Comparison of ENCODE assay signal across 8 cellular contexts in genomic region chr9:4679268-4680177, GRCh38. TPM values are rescaled to one million over a fixed set of nuclear protein-coding genes. Genes with fewer than 3 reads are reported as not detected.
DNase-seq lines count a peak whose midpoint lies in the region; ATAC-seq and TF ChIP-seq lines count a peak whose summit lies in the region.

Gene CDC37L1, plus strand, starts transcription at chr9:4679569. Its CDS starts 199 bp downstream, at chr9:4679768.

- H3K4me1 Mint-ChIP-seq in GM23338, result no peaks in the 10 kb centered on the region; the same call in 2 of the 3 replicates
- peaks cover 3% of the 10 kb centered on the region for H3K4me1 Mint-ChIP-seq in activated T-helper 17 cell treated with anti-CD3 and anti-CD28 coated beads, Interleukin-2, amount 50 U/mL, for 72 hours
- H3K4me1 Mint-ChIP-seq in natural killer cell treated with Interleukin-12 subunit alpha and Interleukin-12 subunit beta and Interleukin-15 and Interleukin-18, amount 100 ng/mL, for 72 hours (ENCODE audit: low read depth in 2 of 2), result peaks cover 6 to 10% of the 10 kb centered on the region in 2 donors

- H3K79me2 ChIP-seq in GM23338 (replicated peaks; ENCODE audit: insufficient read depth), result peaks cover 43% of the 10 kb centered on the region

- peak within 1 kb of the TSS; percentile 73; the same call in 1 of the 2 replicates for H2AFZ ChIP-seq in GM23338

- H3K4me1 ChIP-seq in GM23338 (ENCODE audit: insufficient read depth), result peaks cover 24% of the 10 kb centered on the region

- peak within 1 kb of the TSS; percentile 93 for H3K4me2 ChIP-seq in GM23338

- peak; percentile 92 for ATAC-seq in GM23338
- peak; percentile 99 for ATAC-seq in activated T-helper 17 cell treated with anti-CD3 and anti-CD28 coated beads, Interleukin-2, amount 50 U/mL, for 72 hours (replicated peaks)
- peak; percentile 100 for ATAC-seq in natural killer cell treated with Interleukin-12 subunit alpha and Interleukin-12 subunit beta and Interleukin-15 and Interleukin-18, amount 100 ng/mL, for 72 hours
- peak; percentile 99 for ATAC-seq in stimulated activated naive CD8-positive, alpha-beta T cell treated with anti-CD3 and anti-CD28 coated beads, Interleukin-15, Interleukin-2, amounts not matched to agents 100 U/mL and 50 U/mL, for 24 hours

- no peak within 1 kb of the TSS for H3K27ac Mint-ChIP-seq in GM23338
- no peak within 1 kb of the TSS for H3K27ac Mint-ChIP-seq in activated T-helper 17 cell treated with anti-CD3 and anti-CD28 coated beads, Interleukin-2, amount 50 U/mL, for 72 hours
- no peak within 1 kb of the TSS for H3K27ac Mint-ChIP-seq in natural killer cell treated with Interleukin-12 subunit alpha and Interleukin-12 subunit beta and Interleukin-15 and Interleukin-18, amount 100 ng/mL, for 72 hours

- H3K36me3 ChIP-seq in GM23338 (ENCODE audit: insufficient read depth), result no peaks in the 10 kb centered on the region; the same call in 1 of the 2 replicates

- peaks cover 3% of the 10 kb centered on the region for H3K27me3 Mint-ChIP-seq in GM23338 (ENCODE audit: insufficient read depth, low read depth, poor library complexity)
- no peaks in the 10 kb centered on the region for H3K27me3 Mint-ChIP-seq in activated T-helper 17 cell treated with anti-CD3 and anti-CD28 coated beads, Interleukin-2, amount 50 U/mL, for 72 hours
- H3K27me3 Mint-ChIP-seq in natural killer cell treated with Interleukin-12 subunit alpha and Interleukin-12 subunit beta and Interleukin-15 and Interleukin-18, amount 100 ng/mL, for 72 hours, result peaks cover 3 to 7% of the 10 kb centered on the region in 2 donors

- H3K9me2 ChIP-seq in GM23338 (ENCODE audit: insufficient read depth), result no peaks in the 10 kb centered on the region

- peaks cover 7% of the 10 kb centered on the region for H3F3A ChIP-seq in GM23338 (replicated peaks; ENCODE audit: low read depth)

- H3K9me3 Mint-ChIP-seq in GM23338, result no peaks in the 10 kb centered on the region
- no peaks in the 10 kb centered on the region for H3K9me3 Mint-ChIP-seq in activated T-helper 17 cell treated with anti-CD3 and anti-CD28 coated beads, Interleukin-2, amount 50 U/mL, for 72 hours
- no peaks in the 10 kb centered on the region for H3K9me3 Mint-ChIP-seq in natural killer cell treated with Interleukin-12 subunit alpha and Interleukin-12 subunit beta and Interleukin-15 and Interleukin-18, amount 100 ng/mL, for 72 hours

- no peak within 1 kb of the TSS for H3K4me3 Mint-ChIP-seq in GM23338
- no peak within 1 kb of the TSS for H3K4me3 Mint-ChIP-seq in activated T-helper 17 cell treated with anti-CD3 and anti-CD28 coated beads, Interleukin-2, amount 50 U/mL, for 72 hours
- no peak within 1 kb of the TSS for H3K4me3 Mint-ChIP-seq in natural killer cell treated with Interleukin-12 subunit alpha and Interleukin-12 subunit beta and Interleukin-15 and Interleukin-18, amount 100 ng/mL, for 72 hours

- H4K20me1 ChIP-seq in GM23338 (replicated peaks; ENCODE audit: insufficient read depth), result no peaks in the 10 kb centered on the region

- no peaks in the 10 kb centered on the region for H3K27me3 ChIP-seq in GM23338 (ENCODE audit: insufficient read depth)

- H3K4me3 ChIP-seq in GM23338, result peak within 1 kb of the TSS; percentile 94
- H3K4me3 ChIP-seq in fibroblast of pulmonary artery (replicated peaks; ENCODE audit: low read depth, low read length), result peak within 1 kb of the TSS; percentile 90

- peaks cover under 1% of the 10 kb centered on the region; the same call in 1 of the 3 replicates for H3K36me3 Mint-ChIP-seq in GM23338 (ENCODE audit: low read depth)
- peaks cover 4% of the 10 kb centered on the region for H3K36me3 Mint-ChIP-seq in activated T-helper 17 cell treated with anti-CD3 and anti-CD28 coated beads, Interleukin-2, amount 50 U/mL, for 72 hours (ENCODE audit: low read depth)
- H3K36me3 Mint-ChIP-seq in natural killer cell treated with Interleukin-12 subunit alpha and Interleukin-12 subunit beta and Interleukin-15 and Interleukin-18, amount 100 ng/mL, for 72 hours, result peaks cover under 1% of the 10 kb centered on the region

- peak in 1 of 2 experiments; percentile 30; a peak in 1 of 4 replicates for TF ChIP-seq CTCF in GM23338 (conservative IDR thresholded peaks at IDR 0.05; ENCODE audit: low read depth in 2 of 2)
- TF ChIP-seq CTCF in LNCAP (IDR thresholded peaks at IDR 0.05), result peak; percentile 55
- TF ChIP-seq CTCF in fibroblast of pulmonary artery (IDR thresholded peaks at IDR 0.05; ENCODE audit: low read length, missing control alignments), result peak; percentile 46

- H3K27ac ChIP-seq in GM23338 (ENCODE audit: low read depth), result peak within 1 kb of the TSS; percentile 99

- DNase-seq in EL, result peak; percentile 95
- DNase-seq in GM23338 (ENCODE audit: low spot score), result peak; percentile 98
- peak; percentile 96 for DNase-seq in RPMI8226
- DNase-seq in fibroblast of pulmonary artery (ENCODE audit: low read depth), result peak; percentile 97
- peak; percentile 98 for DNase-seq in natural killer cell treated with Interleukin-12 subunit alpha and Interleukin-12 subunit beta and Interleukin-15 and Interleukin-18, amount 100 ng/mL, for 72 hours (ENCODE audit: low spot score)
- peak; percentile 100 for DNase-seq in stimulated activated naive CD8-positive, alpha-beta T cell treated with anti-CD3 and anti-CD28 coated beads, Interleukin-15, Interleukin-2, amounts not matched to agents 100 U/mL and 50 U/mL, for 24 hours

TF ChIP-seq in GM23338, 12 proteins besides CTCF, POLR2A, EP300 and RAD21:
- TF ChIP-seq, protein P1, sequence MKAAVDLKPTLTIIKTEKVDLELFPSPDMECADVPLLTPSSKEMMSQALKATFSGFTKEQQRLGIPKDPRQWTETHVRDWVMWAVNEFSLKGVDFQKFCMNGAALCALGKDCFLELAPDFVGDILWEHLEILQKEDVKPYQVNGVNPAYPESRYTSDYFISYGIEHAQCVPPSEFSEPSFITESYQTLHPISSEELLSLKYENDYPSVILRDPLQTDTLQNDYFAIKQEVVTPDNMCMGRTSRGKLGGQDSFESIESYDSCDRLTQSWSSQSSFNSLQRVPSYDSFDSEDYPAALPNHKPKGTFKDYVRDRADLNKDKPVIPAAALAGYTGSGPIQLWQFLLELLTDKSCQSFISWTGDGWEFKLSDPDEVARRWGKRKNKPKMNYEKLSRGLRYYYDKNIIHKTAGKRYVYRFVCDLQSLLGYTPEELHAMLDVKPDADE (IDR thresholded peaks at IDR 0.05), result peak; percentile 69; the same call in 1 of the 2 replicates
- TF ChIP-seq CREB1 (CRISPR knock-in tag; IDR thresholded peaks at IDR 0.05; ENCODE audit: low read depth) (peak; percentile 94), ZNF331 (CRISPR knock-in tag; IDR thresholded peaks at IDR 0.05; ENCODE audit: low read depth) (no peak), EZH2phosphoT487 (IDR thresholded peaks at IDR 0.05; ENCODE audit: unreplicated experiment) (no peak), POLR2AphosphoS5 (IDR thresholded peaks at IDR 0.05; ENCODE audit: low read depth) (peak; percentile 88), NANOG (IDR thresholded peaks at IDR 0.05; ENCODE audit: borderline replicate concordance) (0 out of 2 replicates have a peak, but pooled peaks have one; percentile 20), REST (IDR thresholded peaks at IDR 0.05; ENCODE audit: unreplicated experiment) (no peak)

RNA-seq across cellular contexts. Expression of gene CDC37L1, which starts in this region (rescaled TPM):
- total RNA-seq in GM23338 (2014; rRNA removed; shearing (Covaris generic)), result 26.9 and 28.9 TPM in 2 replicates
- 24.0 and 29.6 TPM in 2 replicates for polyA plus RNA-seq in GM23338 (2016; fragmentation: Nextera tagmentation; extraction: Ambion mirVana)
- total RNA-seq in activated T-helper 17 cell treated with anti-CD3 and anti-CD28 coated beads, Interleukin-2, amount 50 U/mL, for 72 hours, result 10 to 100 TPM in 1 of 2 donors, 1 to 10 TPM in 1; 9.3 to 11.0 TPM
- total RNA-seq in natural killer cell treated with Interleukin-12 subunit alpha and Interleukin-12 subunit beta and Interleukin-15 and Interleukin-18, amount 100 ng/mL, for 72 hours, result 10 to 100 TPM in 1 of 2 donors, 1 to 10 TPM in 1; 9.0 to 11.7 TPM

Comparison
In these comparisons a context has a peak if more than half of its experiments do, and no peak if none do; other contexts are left out.
1. Peak in every context shown above with its lines: DNase-seq, ATAC-seq, H3K4me3 ChIP-seq and H3K27ac ChIP-seq.